Comparison of ENCODE assay signal across 20 cellular contexts in genomic region chr7:139294951-139295555, GRCh38. TPM values are rescaled to one million over a fixed set of nuclear protein-coding genes. Genes with fewer than 3 reads are reported as not detected.
DNase-seq lines count a peak whose midpoint lies in the region; ATAC-seq and TF ChIP-seq lines count a peak whose summit lies in the region.
"Had no signal": no experiment of that assay in that cellular context is flagged by ENCODE, and none has a peak within 500 bp of the region (broad histone marks: within the 10 kb centered on the region; RNA-seq: fewer than 3 reads in every experiment).

No MANE protein-coding gene starts in this region.

- CTCF ChIA-PET in Caco-2 (lab: Charles Lee): interaction anchor here (0.6 kb wide), 1 partner anchor 24 kb away, joined by 4 read pairs; no protein-coding TSS in a partner anchor

- H3K27ac Mint-ChIP-seq in Caco-2 (ENCODE audit: unreplicated experiment): peak overlapping the region; percentile 59
- H3K27ac Mint-ChIP-seq in activated naive CD4-positive, alpha-beta T cell treated with anti-CD3 and anti-CD28 coated beads, Interleukin-2, amount 50 U/mL, for 72 hours: no peak overlapping the region
- H3K27ac Mint-ChIP-seq: CD4-positive, alpha-beta T cell; IgD-negative memory B cell had no signal

- TF ChIP-seq CTCF in Caco-2 (IDR thresholded peaks at IDR 0.05; ENCODE audit: insufficient read depth in 1 of 2, low read depth in 1 of 2, low read length in 1 of 2, severe bottlenecking in 1 of 2, unreplicated experiment in 1 of 2): no peak

- no peaks in the 10 kb centered on the region for H3K36me3 ChIP-seq in Caco-2 (ENCODE audit: control insufficient read depth, insufficient read depth, low read length)

- H3K9me3 ChIP-seq in Caco-2: no peaks in the 10 kb centered on the region

- H3K4me3 Mint-ChIP-seq in Caco-2 (ENCODE audit: unreplicated experiment): no peak overlapping the region
- H3K4me3 Mint-ChIP-seq: CD4-positive, alpha-beta T cell; H9; IgD-negative memory B cell had no signal

- DNase-seq in Caco-2 (no peak), NCI-H82 (lab: John Stamatoyannopoulos, UW) (peak; percentile 77), iris pigment epithelial cell (ENCODE audit: low read depth) (peak; percentile 18), myocyte (ENCODE audit: low read depth) (peak; percentile 57), NOMO-1 treated with dmso at 0.1 percent for 144 hours (lab: John Stamatoyannopoulos, UW; ENCODE audit: unreplicated experiment) (no peak), NCI-H1694 (lab: John Stamatoyannopoulos, UW) (no peak)
- DNase-seq in activated naive CD4-positive, alpha-beta T cell treated with anti-CD3 and anti-CD28 coated beads, Interleukin-2, amount 50 U/mL, for 72 hours (ENCODE audit: low spot score in 2 of 2): no peak
- DNase-seq: Calu3; CD4-positive, alpha-beta T cell; DMS79; H9; Kasumi-1; MM.1S; NCI-H1092; NCI-H2081 treated with DMSO at 0.1 percent for 48 hours; NCI-H510A; NCI-H748 treated with DMSO at 0.1 percent for 48 hours; PC-9 had no signal

- POLR2A ChIA-PET in Caco-2 (lab: Charles Lee): no interaction called here

- peaks cover 55% of the 10 kb centered on the region for H3K4me1 ChIP-seq in Caco-2

- peaks cover 22% of the 10 kb centered on the region for H3K4me1 Mint-ChIP-seq in Caco-2 (ENCODE audit: low read depth, unreplicated experiment)
- H3K4me1 Mint-ChIP-seq: H9, IgD-negative memory B cell had no signal

- no peak for ATAC-seq in activated naive CD4-positive, alpha-beta T cell treated with anti-CD3 and anti-CD28 coated beads, Interleukin-2, amount 50 U/mL, for 72 hours
- no peak for ATAC-seq in HG02571 (IDR thresholded peaks at IDR 0.05; ENCODE audit: unreplicated experiment)

- H3K36me3 Mint-ChIP-seq in Caco-2 (ENCODE audit: insufficient read depth, unreplicated experiment): peaks cover 6% of the 10 kb centered on the region
- peaks cover 0 to 6% of the 10 kb centered on the region in 2 donors for H3K36me3 Mint-ChIP-seq in activated naive CD4-positive, alpha-beta T cell treated with anti-CD3 and anti-CD28 coated beads, Interleukin-2, amount 50 U/mL, for 72 hours

- H3K4me3 ChIP-seq in Caco-2 (ENCODE audit: low read depth, low read length): no peak overlapping the region
- H3K4me3 ChIP-seq: PC-9 had no signal

- no TSS peak for BruUV-seq in Caco-2 (replicated peaks; lab: Mats Ljungman, UMichigan)

- intact Hi-C loops in Caco-2 (cut with micrococcal nuclease; ENCODE audit: unreplicated experiment): loop anchor here (5.0 kb wide), 1 partner anchor 63 kb away; the partner anchor contains the start of gene UBN2

- no peaks in the 10 kb centered on the region for H3K9me3 Mint-ChIP-seq in Caco-2 (ENCODE audit: unreplicated experiment)
- H3K9me3 Mint-ChIP-seq in activated naive CD4-positive, alpha-beta T cell treated with anti-CD3 and anti-CD28 coated beads, Interleukin-2, amount 50 U/mL, for 72 hours: no peaks in the 10 kb centered on the region
- H3K9me3 Mint-ChIP-seq: CD4-positive, alpha-beta T cell; H9; IgD-negative memory B cell had no signal

- no peaks in the 10 kb centered on the region for H3K27me3 Mint-ChIP-seq in Caco-2 (ENCODE audit: insufficient read depth, unreplicated experiment)
- H3K27me3 Mint-ChIP-seq: CD4-positive, alpha-beta T cell; IgD-negative memory B cell had no signal

- H3K27me3 ChIP-seq in Caco-2 (replicated peaks; ENCODE audit: control insufficient read depth, insufficient read depth, low read length): no peaks in the 10 kb centered on the region

RNA-seq across cellular contexts. Expression of gene FMC1, which starts 46.1 kb away (rescaled TPM):
- total RNA-seq in Caco-2 (2022): 8.7 and 15.1 TPM in 2 replicates
- total RNA-seq in myocyte: 17.4 and 25.7 TPM in 2 replicates
- 31.0 TPM for polyA plus RNA-seq in myocyte (2012)
- total RNA-seq in activated naive CD4-positive, alpha-beta T cell treated with anti-CD3 and anti-CD28 coated beads, Interleukin-2, amount 50 U/mL, for 72 hours: 10 to 100 TPM in 1 of 2 donors, 1 to 10 TPM in 1; 6.8 to 11.5 TPM

Comparison
In these comparisons a context has a peak if more than half of its experiments do, and no peak if none do; other contexts are left out.
1. DNase-seq: peak in NCI-H82 (single experiment), iris pigment epithelial cell (single experiment) and myocyte (single experiment); none in Caco-2 (0 of 2), activated naive CD4-positive, alpha-beta T cell treated with anti-CD3 and anti-CD28 coated beads, Interleukin-2, amount 50 U/mL, for 72 hours (0 of 2), NOMO-1 treated with dmso at 0.1 percent for 144 hours (single experiment) and NCI-H1694 (single experiment).